8 cellular contexts compared by ENCODE assay signal in genomic region chr3:32177702-32178198, GRCh38.
DNase-seq lines count a peak whose midpoint lies in the region; ATAC-seq and TF ChIP-seq lines count a peak whose summit lies in the region.

No MANE protein-coding gene starts in this region.

- H3K27me3 ChIP-seq in NT2/D1 (ENCODE audit: insufficient read depth, insufficient read length): no peaks in the 10 kb centered on the region

- TF ChIP-seq CTCF in omental fat pad (IDR thresholded peaks at IDR 0.05): peak in 1 of 3 donors; percentile 36

- H3K9me3 ChIP-seq in NT2/D1 (ENCODE audit: insufficient read depth, low read length): no peaks in the 10 kb centered on the region

- H3K36me3 ChIP-seq in NT2/D1 (ENCODE audit: insufficient read depth, insufficient read length, low read length): no peaks in the 10 kb centered on the region

- ATAC-seq in GM19023 (IDR thresholded peaks at IDR 0.05; ENCODE audit: unreplicated experiment) (peak; percentile 69), HG03520 (IDR thresholded peaks at IDR 0.05; ENCODE audit: unreplicated experiment) (peak; percentile 64), omental fat pad (ENCODE audit: low FRiP score) (peak; percentile 44), HG03039 (IDR thresholded peaks at IDR 0.05; ENCODE audit: unreplicated experiment) (no peak)

- no peaks in the 10 kb centered on the region for H3K4me1 ChIP-seq in NT2/D1 (ENCODE audit: insufficient read depth, insufficient read length)

- H3K4me3 ChIP-seq in NT2/D1 (ENCODE audit: insufficient read length, low read depth): no peak overlapping the region

- DNase-seq in AML-193 (lab: John Stamatoyannopoulos, UW) (peak; percentile 69 to 73), NT2/D1 (ENCODE audit: low read depth, low spot score) (peak; percentile 65), activated T-cell treated with anti-CD3 and anti-CD28 coated beads for 4 hours (peak; percentile 31), fibroblast of peridontal ligament (ENCODE audit: extremely low read depth) (peak; percentile 73), omental fat pad (ENCODE audit: low spot score) (peak; percentile 29)

- H3K9ac ChIP-seq in NT2/D1 (ENCODE audit: insufficient read length, low read depth): no peak overlapping the region
